Comparison of ENCODE assay signal across 2 cellular contexts in the genomic region with DNA sequence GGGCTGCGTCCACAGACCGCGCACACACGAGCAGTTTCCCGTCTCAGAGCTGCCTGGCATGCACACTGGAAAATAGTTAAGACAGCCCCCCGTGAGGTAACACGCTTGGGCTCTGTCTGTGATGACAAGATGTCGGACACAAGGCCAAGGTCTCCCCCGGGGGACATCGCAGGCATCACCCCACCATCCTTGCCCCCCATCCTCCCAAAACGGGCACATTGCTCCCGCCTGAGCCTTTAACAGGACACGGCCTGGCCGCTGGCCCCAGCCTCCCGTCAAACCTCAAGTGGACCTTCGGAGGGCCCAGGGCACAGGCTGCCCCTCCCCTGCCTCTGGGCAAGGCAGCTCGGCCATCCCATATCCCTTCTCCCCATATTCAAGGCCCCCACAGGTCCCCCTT.
A peak's percentile ranks its signal among the peaks of the same experiment; 100 is the strongest.
TF ChIP-seq lines count a peak whose summit lies in the region.

No MANE protein-coding gene starts in this region.

TF ChIP-seq in HepG2, 621 proteins besides CTCF, POLR2A, EP300 and RAD21:
- TF ChIP-seq EZH2 (conservative IDR thresholded peaks at IDR 0.05; ENCODE audit: low read depth, low read length): peak; percentile 87; the same call in 1 of the 2 replicates
- no peak for TF ChIP-seq ZNF317 (CRISPR knock-in tag; IDR thresholded peaks at IDR 0.05)
TF ChIP-seq in HepG2: peak in this region for 1.

TF ChIP-seq in GM12891, 5 proteins besides CTCF, POLR2A, EP300 and RAD21:
- TF ChIP-seq TAF1 (IDR thresholded peaks at IDR 0.05; ENCODE audit: low read depth, low read length) (no peak), SPI1 (IDR thresholded peaks at IDR 0.05; ENCODE audit: low read depth, low read length) (no peak), POLR2AphosphoS5 (IDR thresholded peaks at IDR 0.05; ENCODE audit: low read depth, low read length) (no peak), POU2F2 (IDR thresholded peaks at IDR 0.05; ENCODE audit: low read depth, low read length) (no peak), PAX5 (IDR thresholded peaks at IDR 0.05; ENCODE audit: insufficient read depth, low read length, severe bottlenecking) (no peak)
TF ChIP-seq in GM12891: peak in this region for 0.
